In genomic region chr1:43991200-43991475, GRCh38 we compare ENCODE assay signal across 1 cellular context.
TF ChIP-seq lines count a peak whose summit lies in the region.

No MANE protein-coding gene starts in this region.

TF ChIP-seq in H1, 55 proteins besides CTCF, POLR2A, EP300 and RAD21:
- no peak for TF ChIP-seq CHD7 (IDR thresholded peaks at IDR 0.05; ENCODE audit: insufficient replicate concordance, low read length)
- no peak for TF ChIP-seq SUZ12 (IDR thresholded peaks at IDR 0.05; ENCODE audit: low read length)
- no peak for TF ChIP-seq KDM4A (IDR thresholded peaks at IDR 0.05; ENCODE audit: low read depth, low read length, severe bottlenecking)
- TF ChIP-seq SIX5 (IDR thresholded peaks at IDR 0.05; ENCODE audit: low read depth, low read length) = no peak
- TF ChIP-seq CREB1 (IDR thresholded peaks at IDR 0.05) = no peak
- no peak for TF ChIP-seq YY1 (IDR thresholded peaks at IDR 0.05; ENCODE audit: low read depth, low read length)
- TF ChIP-seq EGR1 (IDR thresholded peaks at IDR 0.05; ENCODE audit: borderline replicate concordance, low read depth, low read length) = no peak
- no peak for TF ChIP-seq RBBP5 (IDR thresholded peaks at IDR 0.05; ENCODE audit: borderline replicate concordance, low read depth, low read length)
- TF ChIP-seq ZNF274 (IDR thresholded peaks at IDR 0.05; ENCODE audit: borderline replicate concordance, extremely low read depth, low read length) = no peak
- TF ChIP-seq FOSL1 (IDR thresholded peaks at IDR 0.05; ENCODE audit: insufficient read depth, low read depth, low read length) = no peak
- TF ChIP-seq ATF2 (IDR thresholded peaks at IDR 0.05; ENCODE audit: low read length) = no peak
- no peak for TF ChIP-seq RFX5 (IDR thresholded peaks at IDR 0.05; ENCODE audit: borderline replicate concordance, low read depth, low read length)
- no peak for TF ChIP-seq SP1 (IDR thresholded peaks at IDR 0.05; ENCODE audit: low read depth, low read length)
- TF ChIP-seq NANOG (IDR thresholded peaks at IDR 0.05; ENCODE audit: insufficient read depth, low read depth, low read length, poor library complexity, severe bottlenecking) = no peak
- TF ChIP-seq ASH2L (IDR thresholded peaks at IDR 0.05; ENCODE audit: low read length) = no peak
- TF ChIP-seq CBX8 (IDR thresholded peaks at IDR 0.05; ENCODE audit: borderline replicate concordance, low read depth, low read length) = no peak
- no peak for TF ChIP-seq BACH1 (IDR thresholded peaks at IDR 0.05; ENCODE audit: low read length)
- no peak for TF ChIP-seq RNF2 (IDR thresholded peaks at IDR 0.05; ENCODE audit: borderline replicate concordance, low read depth, low read length, missing control alignments, poor library complexity, severe bottlenecking)
